ENCODE assay signal across 1 cellular context in the genomic region with DNA sequence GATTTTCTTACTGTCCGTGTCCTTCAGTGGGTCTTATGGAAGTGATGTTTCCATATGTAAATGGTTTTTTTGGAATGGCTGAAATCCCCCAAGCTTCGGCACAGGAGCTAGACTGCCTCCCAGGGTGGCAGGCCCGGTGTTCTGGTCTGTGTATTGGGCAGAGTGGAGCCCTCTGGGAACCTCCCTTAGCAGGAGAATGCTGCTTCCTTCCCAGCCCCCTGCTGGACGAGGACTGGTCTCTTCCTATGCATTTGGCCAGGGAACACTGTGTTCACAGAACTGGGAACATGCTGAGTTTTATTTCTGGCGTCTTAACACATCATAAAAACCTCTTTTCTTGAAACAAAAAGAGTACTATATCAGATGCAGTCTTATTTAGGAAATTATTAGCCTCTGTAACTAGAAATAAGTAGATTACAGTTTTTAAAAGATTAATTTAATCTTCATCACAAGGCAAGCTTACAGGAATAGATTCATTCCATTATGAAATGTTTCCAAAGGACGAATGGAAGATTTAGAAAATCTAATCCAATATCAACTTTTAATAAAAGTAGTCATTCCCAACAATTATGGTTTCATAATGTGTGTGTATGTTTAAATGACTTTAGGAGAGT.
TF ChIP-seq lines count a peak whose summit lies in the region.

No MANE protein-coding gene starts in this region.

TF ChIP-seq in HepG2, 621 proteins besides CTCF, POLR2A, EP300 and RAD21 (continued from another document):
- TF ChIP-seq ELF3 (CRISPR knock-in tag; IDR thresholded peaks at IDR 0.05) (peak; percentile 50; the same call in 1 of the 2 replicates), ZSCAN29 (CRISPR knock-in tag; conservative IDR thresholded peaks at IDR 0.05) (no peak), SMC3 (IDR thresholded peaks at IDR 0.05; ENCODE audit: low read length) (peak; percentile 29), ZNF839 (CRISPR knock-in tag; IDR thresholded peaks at IDR 0.05; ENCODE audit: borderline replicate concordance) (no peak), KDM1A (CRISPR knock-in tag; IDR thresholded peaks at IDR 0.05) (peak; percentile 42; the same call in 1 of the 2 replicates), TBX3 (IDR thresholded peaks at IDR 0.05; ENCODE audit: borderline replicate concordance) (no peak), ZFP37 (CRISPR knock-in tag; IDR thresholded peaks at IDR 0.05; ENCODE audit: borderline replicate concordance) (no peak), SUZ12 (IDR thresholded peaks at IDR 0.05; ENCODE audit: low read depth, low read length) (no peak), STAG1 (CRISPR knock-in tag; IDR thresholded peaks at IDR 0.05) (peak; percentile 41; the same call in 1 of the 2 replicates), AKNA (CRISPR knock-in tag; IDR thresholded peaks at IDR 0.05; ENCODE audit: borderline replicate concordance) (no peak), ZEB1 (IDR thresholded peaks at IDR 0.05; ENCODE audit: insufficient replicate concordance, low read depth) (no peak), ZNF550 (CRISPR knock-in tag; IDR thresholded peaks at IDR 0.05; ENCODE audit: borderline replicate concordance) (no peak), ZFP82 (CRISPR knock-in tag; IDR thresholded peaks at IDR 0.05; ENCODE audit: borderline replicate concordance) (no peak), ZNF629 (CRISPR knock-in tag; conservative IDR thresholded peaks at IDR 0.05) (peak; percentile 91), ATF7-NPFF (CRISPR knock-in tag; IDR thresholded peaks at IDR 0.05; ENCODE audit: low read depth) (no peak), XRCC5 (optimal IDR thresholded peaks at IDR 0.05; ENCODE audit: low read length) (peak; percentile 70), ZNF543 (CRISPR knock-in tag; IDR thresholded peaks at IDR 0.05) (no peak), MBD4 (IDR thresholded peaks at IDR 0.05; ENCODE audit: borderline replicate concordance, low read length) (no peak), ZNF605 (CRISPR knock-in tag; IDR thresholded peaks at IDR 0.05) (no peak), TIGD3 (CRISPR knock-in tag; IDR thresholded peaks at IDR 0.05; ENCODE audit: borderline replicate concordance) (no peak), SALL1 (CRISPR knock-in tag; IDR thresholded peaks at IDR 0.05) (no peak), NRL (CRISPR knock-in tag; IDR thresholded peaks at IDR 0.05; ENCODE audit: borderline replicate concordance) (no peak), ZMYM3 (CRISPR knock-in tag; IDR thresholded peaks at IDR 0.05) (peak; percentile 53; the same call in 1 of the 2 replicates)
- TF ChIP-seq, protein P1, sequence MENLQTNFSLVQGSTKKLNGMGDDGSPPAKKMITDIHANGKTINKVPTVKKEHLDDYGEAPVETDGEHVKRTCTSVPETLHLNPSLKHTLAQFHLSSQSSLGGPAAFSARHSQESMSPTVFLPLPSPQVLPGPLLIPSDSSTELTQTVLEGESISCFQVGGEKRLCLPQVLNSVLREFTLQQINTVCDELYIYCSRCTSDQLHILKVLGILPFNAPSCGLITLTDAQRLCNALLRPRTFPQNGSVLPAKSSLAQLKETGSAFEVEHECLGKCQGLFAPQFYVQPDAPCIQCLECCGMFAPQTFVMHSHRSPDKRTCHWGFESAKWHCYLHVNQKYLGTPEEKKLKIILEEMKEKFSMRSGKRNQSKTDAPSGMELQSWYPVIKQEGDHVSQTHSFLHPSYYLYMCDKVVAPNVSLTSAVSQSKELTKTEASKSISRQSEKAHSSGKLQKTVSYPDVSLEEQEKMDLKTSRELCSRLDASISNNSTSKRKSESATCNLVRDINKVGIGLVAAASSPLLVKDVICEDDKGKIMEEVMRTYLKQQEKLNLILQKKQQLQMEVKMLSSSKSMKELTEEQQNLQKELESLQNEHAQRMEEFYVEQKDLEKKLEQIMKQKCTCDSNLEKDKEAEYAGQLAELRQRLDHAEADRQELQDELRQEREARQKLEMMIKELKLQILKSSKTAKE (CRISPR knock-in tag; IDR thresholded peaks at IDR 0.05; ENCODE audit: borderline replicate concordance): no peak
- TF ChIP-seq, protein P2, sequence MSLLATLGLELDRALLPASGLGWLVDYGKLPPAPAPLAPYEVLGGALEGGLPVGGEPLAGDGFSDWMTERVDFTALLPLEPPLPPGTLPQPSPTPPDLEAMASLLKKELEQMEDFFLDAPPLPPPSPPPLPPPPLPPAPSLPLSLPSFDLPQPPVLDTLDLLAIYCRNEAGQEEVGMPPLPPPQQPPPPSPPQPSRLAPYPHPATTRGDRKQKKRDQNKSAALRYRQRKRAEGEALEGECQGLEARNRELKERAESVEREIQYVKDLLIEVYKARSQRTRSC (CRISPR knock-in tag; IDR thresholded peaks at IDR 0.05; ENCODE audit: low read depth): no peak
- TF ChIP-seq, protein P3, sequence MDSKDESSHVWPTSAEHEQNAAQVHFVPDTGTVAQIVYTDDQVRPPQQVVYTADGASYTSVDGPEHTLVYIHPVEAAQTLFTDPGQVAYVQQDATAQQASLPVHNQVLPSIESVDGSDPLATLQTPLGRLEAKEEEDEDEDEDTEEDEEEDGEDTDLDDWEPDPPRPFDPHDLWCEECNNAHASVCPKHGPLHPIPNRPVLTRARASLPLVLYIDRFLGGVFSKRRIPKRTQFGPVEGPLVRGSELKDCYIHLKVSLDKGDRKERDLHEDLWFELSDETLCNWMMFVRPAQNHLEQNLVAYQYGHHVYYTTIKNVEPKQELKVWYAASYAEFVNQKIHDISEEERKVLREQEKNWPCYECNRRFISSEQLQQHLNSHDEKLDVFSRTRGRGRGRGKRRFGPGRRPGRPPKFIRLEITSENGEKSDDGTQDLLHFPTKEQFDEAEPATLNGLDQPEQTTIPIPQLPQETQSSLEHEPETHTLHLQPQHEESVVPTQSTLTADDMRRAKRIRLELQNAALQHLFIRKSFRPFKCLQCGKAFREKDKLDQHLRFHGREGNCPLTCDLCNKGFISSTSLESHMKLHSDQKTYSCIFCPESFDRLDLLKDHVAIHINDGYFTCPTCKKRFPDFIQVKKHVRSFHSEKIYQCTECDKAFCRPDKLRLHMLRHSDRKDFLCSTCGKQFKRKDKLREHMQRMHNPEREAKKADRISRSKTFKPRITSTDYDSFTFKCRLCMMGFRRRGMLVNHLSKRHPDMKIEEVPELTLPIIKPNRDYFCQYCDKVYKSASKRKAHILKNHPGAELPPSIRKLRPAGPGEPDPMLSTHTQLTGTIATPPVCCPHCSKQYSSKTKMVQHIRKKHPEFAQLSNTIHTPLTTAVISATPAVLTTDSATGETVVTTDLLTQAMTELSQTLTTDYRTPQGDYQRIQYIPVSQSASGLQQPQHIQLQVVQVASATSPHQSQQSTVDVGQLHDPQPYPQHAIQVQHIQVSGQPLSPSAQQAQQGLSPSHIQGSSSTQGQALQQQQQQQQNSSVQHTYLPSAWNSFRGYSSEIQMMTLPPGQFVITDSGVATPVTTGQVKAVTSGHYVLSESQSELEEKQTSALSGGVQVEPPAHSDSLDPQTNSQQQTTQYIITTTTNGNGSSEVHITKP (CRISPR knock-in tag; IDR thresholded peaks at IDR 0.05; ENCODE audit: low read depth): no peak
